Comparison of ENCODE assay signal across 17 cellular contexts in the genomic region with DNA sequence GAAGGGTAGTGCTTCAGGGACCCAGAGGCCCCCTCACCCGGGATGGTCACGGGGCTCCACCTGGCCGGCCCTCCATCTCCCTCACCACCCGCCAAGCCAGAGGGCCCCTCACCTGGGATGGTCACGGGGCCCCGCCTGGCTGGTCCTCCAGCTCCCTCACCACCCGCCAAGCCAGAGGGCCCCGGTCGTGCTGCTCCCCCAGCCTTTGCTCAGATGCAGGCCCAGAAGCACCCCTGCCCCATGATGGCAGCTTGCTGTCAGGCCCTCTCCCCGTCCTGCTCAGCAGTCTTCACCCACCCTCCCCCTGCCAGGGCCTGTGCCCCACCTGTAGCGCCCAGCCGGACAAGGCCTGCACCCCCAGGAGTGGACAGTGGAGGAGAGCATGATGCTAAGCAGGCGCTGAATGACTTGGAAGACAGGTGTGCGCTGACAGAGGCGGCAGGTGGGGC.
"Had no signal": no experiment of that assay in that cellular context is flagged by ENCODE, and none has a peak within 500 bp of the region (broad histone marks: within the 10 kb centered on the region; RNA-seq: fewer than 3 reads in every experiment).

No MANE protein-coding gene starts in this region.

- H3K27ac ChIP-seq: dorsolateral prefrontal cortex, left lung, prostate gland, skin epidermis, suprapubic skin had no signal

- H3K36me3 ChIP-seq: left lung, prostate gland, suprapubic skin had no signal

- H3K4me1 ChIP-seq: prostate gland had no signal

- H3K4me3 ChIP-seq: dorsolateral prefrontal cortex, left lung, prostate gland, skin epidermis, suprapubic skin had no signal

- H3K9me3 ChIP-seq: left lung, prostate gland, suprapubic skin had no signal

- H3K27me3 ChIP-seq: dorsolateral prefrontal cortex, left lung, suprapubic skin had no signal

- ATAC-seq: left lung, right cardiac atrium, WTC11 had no signal

- DNase-seq: activated CD4-positive, alpha-beta memory T cell treated with anti-CD3 and anti-CD28 coated beads, Interleukin-2, amount 10 ng/mL, durations not matched to agents 7 days and 5 days; activated CD4-positive, alpha-beta T cell treated with anti-CD3 and anti-CD28 coated beads for 4 hours; activated effector memory CD4-positive, alpha-beta T cell treated with Interleukin-2 at 50 U/mL for 16 hours; activated T-cell treated with anti-CD3 and anti-CD28 coated beads, Interleukin-2, amount 50 U/mL, for 24 hours; amniotic stem cell; dorsolateral prefrontal cortex; endodermal cell; left lung; nephron progenitor cell; right cardiac atrium; stimulated activated CD4-positive, alpha-beta T cell treated with anti-CD3 and anti-CD28 coated beads, Interleukin-4, amount 100 ng/mL, for 24 hours; stimulated activated naive CD4-positive, alpha-beta T cell treated with Interleukin-2 at 50 U/mL for 16 hours; trophoblast cell had no signal
